ENCODE assay signal across 20 cellular contexts in genomic region chr1:66696771-66697170, GRCh38. TPM values are rescaled to one million over a fixed set of nuclear protein-coding genes. Genes with fewer than 3 reads are reported as not detected.
"Had no signal": no experiment of that assay in that cellular context is flagged by ENCODE, and none has a peak within 500 bp of the region (broad histone marks: within the 10 kb centered on the region; RNA-seq: fewer than 3 reads in every experiment).

No MANE protein-coding gene starts in this region.

- H3K27me3 ChIP-seq: brain microvascular endothelial cell, neutrophil, transverse colon, vagina had no signal

- H3K9me3 ChIP-seq: left ventricle myocardium inferior, neutrophil, transverse colon, vagina had no signal

- DNase-seq: activated CD4-positive, alpha-beta T cell treated with anti-CD3 and anti-CD28 coated beads, Interleukin-2, amount 10 ng/mL, durations not matched to agents 7 days and 5 days; activated CD8-positive, alpha-beta memory T cell treated with anti-CD3 and anti-CD28 coated beads for 24 hours; activated naive CD4-positive, alpha-beta T cell; anterior cingulate cortex; brain microvascular endothelial cell; cortex of kidney; effector CD4-positive, alpha-beta T cell; foreskin fibroblast; hypothalamus; kidney; left ventricle myocardium inferior; naive thymus-derived CD8-positive, alpha-beta T cell; stimulated activated CD4-positive, alpha-beta T cell treated with anti-CD3 and anti-CD28 coated beads, Interleukin-4, amount 100 ng/mL, for 24 hours; stimulated activated CD8-positive, alpha-beta memory T cell treated with anti-CD3 and anti-CD28 coated beads, Interleukin-4, amount 100 ng/mL, for 48 hours; stimulated activated naive CD4-positive, alpha-beta T cell treated with Interleukin-2 at 50 U/mL for 16 hours; transverse colon had no signal

- H3K4me3 Mint-ChIP-seq: activated CD4-positive, alpha-beta T cell treated with anti-CD3 and anti-CD28 coated beads, Interleukin-2, amount 10 ng/mL, durations not matched to agents 7 days and 5 days; activated T-helper 1 cell treated with anti-CD3 and anti-CD28 coated beads, Interleukin-12 subunit alpha, Interleukin-12 subunit beta, Interleukin-2, Interleukin-4 antibody, amounts not matched to agents 30 ng/mL and 10 ng/mL and 1 ng/mL, durations not matched to agents 14 hours and 24 hours and 36 hours; memory B cell; naive thymus-derived CD8-positive, alpha-beta T cell had no signal

- ATAC-seq: naive thymus-derived CD8-positive, alpha-beta T cell had no signal

- H3K4me1 ChIP-seq: left ventricle myocardium inferior, transverse colon, vagina had no signal

- H3K4me1 Mint-ChIP-seq: activated CD4-positive, alpha-beta T cell treated with anti-CD3 and anti-CD28 coated beads, Interleukin-2, amount 10 ng/mL, durations not matched to agents 7 days and 5 days had no signal

- H3K36me3 Mint-ChIP-seq: memory B cell; naive thymus-derived CD8-positive, alpha-beta T cell had no signal

- H3K36me3 ChIP-seq: left ventricle myocardium inferior, neutrophil, transverse colon, vagina had no signal

- H3K4me3 ChIP-seq: left ventricle myocardium inferior, transverse colon, vagina had no signal

- H3K27ac ChIP-seq: brain microvascular endothelial cell, left ventricle myocardium inferior, neutrophil, transverse colon, vagina had no signal

- H3K9me3 Mint-ChIP-seq: activated CD4-positive, alpha-beta T cell treated with anti-CD3 and anti-CD28 coated beads, Interleukin-2, amount 10 ng/mL, durations not matched to agents 7 days and 5 days; activated T-helper 1 cell treated with anti-CD3 and anti-CD28 coated beads, Interleukin-12 subunit alpha, Interleukin-12 subunit beta, Interleukin-2, Interleukin-4 antibody, amounts not matched to agents 30 ng/mL and 10 ng/mL and 1 ng/mL, durations not matched to agents 14 hours and 24 hours and 36 hours; memory B cell; naive thymus-derived CD8-positive, alpha-beta T cell had no signal

- H3K27ac Mint-ChIP-seq: activated CD4-positive, alpha-beta T cell treated with anti-CD3 and anti-CD28 coated beads, Interleukin-2, amount 10 ng/mL, durations not matched to agents 7 days and 5 days; activated T-helper 1 cell treated with anti-CD3 and anti-CD28 coated beads, Interleukin-12 subunit alpha, Interleukin-12 subunit beta, Interleukin-2, Interleukin-4 antibody, amounts not matched to agents 30 ng/mL and 10 ng/mL and 1 ng/mL, durations not matched to agents 14 hours and 24 hours and 36 hours; memory B cell; naive thymus-derived CD8-positive, alpha-beta T cell had no signal

RNA-seq across cellular contexts. Expression of gene DYNLT5, which starts 55.5 kb away (rescaled TPM):
- total RNA-seq: activated CD4-positive, alpha-beta T cell treated with anti-CD3 and anti-CD28 coated beads, Interleukin-2, amount 10 ng/mL, durations not matched to agents 7 days and 5 days; activated T-helper 1 cell treated with anti-CD3 and anti-CD28 coated beads, Interleukin-12 subunit alpha, Interleukin-12 subunit beta, Interleukin-2, Interleukin-4 antibody, amounts not matched to agents 30 ng/mL and 10 ng/mL and 1 ng/mL, durations not matched to agents 14 hours and 24 hours and 36 hours; naive thymus-derived CD8-positive, alpha-beta T cell had no signal
- polyA plus RNA-seq: naive thymus-derived CD8-positive, alpha-beta T cell had no signal
